ENCODE assay signal across 18 cellular contexts in genomic region chr15:82228750-82229149, GRCh38. TPM values are rescaled to one million over a fixed set of nuclear protein-coding genes. Genes with fewer than 3 reads are reported as not detected.
DNase-seq lines count a peak whose midpoint lies in the region; ATAC-seq and TF ChIP-seq lines count a peak whose summit lies in the region.
"Had no signal": no experiment of that assay in that cellular context is flagged by ENCODE, and none has a peak within 500 bp of the region (broad histone marks: within the 10 kb centered on the region; RNA-seq: fewer than 3 reads in every experiment).

No MANE protein-coding gene starts in this region.

- H3K4me3 Mint-ChIP-seq in activated T-cell treated with anti-CD3 and anti-CD28 coated beads, Interleukin-2, amount 50 U/mL, for 72 hours, result no peak overlapping the region
- H3K4me3 Mint-ChIP-seq in WTC11, result no peak overlapping the region
- H3K4me3 Mint-ChIP-seq: CD4-positive, CD25-positive, alpha-beta regulatory T cell had no signal

- ATAC-seq in activated T-cell treated with anti-CD3 and anti-CD28 coated beads, Interleukin-2, amount 50 U/mL, for 72 hours (replicated peaks in 1 of 2), result no peak
- ATAC-seq in WTC11, result no peak
- ATAC-seq: GM12878 had no signal

- peaks cover 7 to 23% of the 10 kb centered on the region in 2 donors for H3K36me3 Mint-ChIP-seq in activated T-cell treated with anti-CD3 and anti-CD28 coated beads, Interleukin-2, amount 50 U/mL, for 72 hours (ENCODE audit: insufficient read depth in 2 of 2)
- H3K36me3 Mint-ChIP-seq in WTC11, result peaks cover 13% of the 10 kb centered on the region

- no peak for TF ChIP-seq CTCF in WTC11 (IDR thresholded peaks at IDR 0.05)

- no peaks in the 10 kb centered on the region for H3K27me3 Mint-ChIP-seq in activated T-cell treated with anti-CD3 and anti-CD28 coated beads, Interleukin-2, amount 50 U/mL, for 72 hours (ENCODE audit: low read depth)
- no peaks in the 10 kb centered on the region for H3K27me3 Mint-ChIP-seq in WTC11 (ENCODE audit: low read depth)
- H3K27me3 Mint-ChIP-seq: CD4-positive, CD25-positive, alpha-beta regulatory T cell had no signal

- POLR2A ChIA-PET in WTC11 (lab: Charles Lee), result no interaction called here

- CTCF ChIA-PET in WTC11 (lab: Charles Lee), result no interaction called here

- no peak for DNase-seq in activated T-cell treated with anti-CD3 and anti-CD28 coated beads, Interleukin-2, amount 50 U/mL, for 72 hours
- DNase-seq in activated T-cell treated with anti-CD3 and anti-CD28 coated beads, Interleukin-2, amount 50 U/mL, for 48 hours, result no peak
- DNase-seq in RPMI7951 (ENCODE audit: low read depth) (peak; percentile 3), dedifferentiated amniotic fluid mesenchymal stem cell (ENCODE audit: extremely low spot score) (peak; percentile 27), KG1 (lab: John Stamatoyannopoulos, UW) (no peak), WTC11 (ENCODE audit: low spot score) (no peak), RKO (ENCODE audit: low spot score) (no peak), NCI-H82 treated with DMSO at 0.1 percent for 48 hours (lab: John Stamatoyannopoulos, UW; ENCODE audit: unreplicated experiment) (no peak)
- DNase-seq: BE2C; Caco-2; CD4-positive, CD25-positive, alpha-beta regulatory T cell; MV-4-11; NCI-H187; NCI-H2227 treated with DMSO at 0.1 percent for 48 hours; NCI-H510A treated with DMSO at 0.1 percent for 48 hours; NCI-H774; OCI-M1 had no signal

- no peaks in the 10 kb centered on the region for H3K9me3 Mint-ChIP-seq in activated T-cell treated with anti-CD3 and anti-CD28 coated beads, Interleukin-2, amount 50 U/mL, for 72 hours
- no peaks in the 10 kb centered on the region for H3K9me3 Mint-ChIP-seq in WTC11
- H3K9me3 Mint-ChIP-seq: CD4-positive, CD25-positive, alpha-beta regulatory T cell had no signal

- H3K4me1 Mint-ChIP-seq in activated T-cell treated with anti-CD3 and anti-CD28 coated beads, Interleukin-2, amount 50 U/mL, for 72 hours (ENCODE audit: low read depth), result peaks cover 6% of the 10 kb centered on the region
- no peaks in the 10 kb centered on the region for H3K4me1 Mint-ChIP-seq in WTC11

- peak overlapping the region; percentile 56 for H3K27ac Mint-ChIP-seq in activated T-cell treated with anti-CD3 and anti-CD28 coated beads, Interleukin-2, amount 50 U/mL, for 72 hours
- no peak overlapping the region for H3K27ac Mint-ChIP-seq in WTC11

TF ChIP-seq in WTC11, 78 proteins besides CTCF, POLR2A, EP300 and RAD21 (continues in another document):
- no peak for TF ChIP-seq ZNF425 (CRISPR knock-in tag; conservative IDR thresholded peaks at IDR 0.05)
- TF ChIP-seq JAZF1 (CRISPR knock-in tag; IDR thresholded peaks at IDR 0.05), result no peak
- TF ChIP-seq ZNF263 (CRISPR knock-in tag; IDR thresholded peaks at IDR 0.05; ENCODE audit: low read depth), result no peak
- TF ChIP-seq ZNF317 (CRISPR knock-in tag; IDR thresholded peaks at IDR 0.05; ENCODE audit: borderline replicate concordance, low read depth), result no peak
- no peak for TF ChIP-seq ZNF532 (CRISPR knock-in tag; IDR thresholded peaks at IDR 0.05; ENCODE audit: borderline replicate concordance)
- TF ChIP-seq ZNF671 (CRISPR knock-in tag; IDR thresholded peaks at IDR 0.05), result no peak
- no peak for TF ChIP-seq PREB (CRISPR knock-in tag; IDR thresholded peaks at IDR 0.05; ENCODE audit: borderline replicate concordance)
- no peak for TF ChIP-seq ATF1 (CRISPR knock-in tag; IDR thresholded peaks at IDR 0.05)
- TF ChIP-seq SMAD3 (CRISPR knock-in tag; IDR thresholded peaks at IDR 0.05; ENCODE audit: borderline replicate concordance), result no peak
- TF ChIP-seq GTF2I (CRISPR knock-in tag; conservative IDR thresholded peaks at IDR 0.05), result no peak
- TF ChIP-seq CDX4 (CRISPR knock-in tag; IDR thresholded peaks at IDR 0.05; ENCODE audit: borderline replicate concordance), result no peak
- TF ChIP-seq PRRX2 (CRISPR knock-in tag; IDR thresholded peaks at IDR 0.05), result no peak
- TF ChIP-seq ZNF396 (CRISPR knock-in tag; IDR thresholded peaks at IDR 0.05; ENCODE audit: borderline replicate concordance), result no peak
- TF ChIP-seq CREM (CRISPR knock-in tag; IDR thresholded peaks at IDR 0.05), result no peak
- TF ChIP-seq ERG (CRISPR knock-in tag; IDR thresholded peaks at IDR 0.05), result no peak
- no peak for TF ChIP-seq TCF7 (CRISPR knock-in tag; IDR thresholded peaks at IDR 0.05; ENCODE audit: low read depth)
- TF ChIP-seq ZNF121 (CRISPR knock-in tag; IDR thresholded peaks at IDR 0.05), result no peak

RNA-seq across cellular contexts. Expression of gene EFL1, which starts 33.8 kb away (rescaled TPM):
- 10 to 100 TPM; 26.7 to 26.9 TPM for total RNA-seq in activated T-cell treated with anti-CD3 and anti-CD28 coated beads, Interleukin-2, amount 50 U/mL, for 72 hours
- total RNA-seq in RPMI7951 (2014; rRNA removed; shearing (Covaris generic)), result 27.2 and 34.4 TPM in 2 replicates
- total RNA-seq in WTC11 (2021), result 25.4 to 27.5 TPM (median 25.4 TPM) in 3 replicates

RNA-seq across cellular contexts. Expression of gene SAXO2, which starts 33.9 kb away (rescaled TPM):
- 1 to 10 TPM; 1.1 to 1.2 TPM for total RNA-seq in activated T-cell treated with anti-CD3 and anti-CD28 coated beads, Interleukin-2, amount 50 U/mL, for 72 hours
- total RNA-seq in RPMI7951 (2014; rRNA removed; shearing (Covaris generic)), result under 0.01 TPM in 1 of 2 replicates, not detected in the other
- 1.9 to 3.8 TPM (median 2.7 TPM) in 3 replicates for total RNA-seq in WTC11 (2021)
- total RNA-seq: CD4-positive, CD25-positive, alpha-beta regulatory T cell had no signal

Comparison
In these comparisons a context has a peak if more than half of its experiments do, and no peak if none do; other contexts are left out.
1. DNase-seq: peak in RPMI7951 (single experiment) and dedifferentiated amniotic fluid mesenchymal stem cell (single experiment); none in activated T-cell treated with anti-CD3 and anti-CD28 coated beads, Interleukin-2, amount 50 U/mL, for 72 hours (0 of 2), activated T-cell treated with anti-CD3 and anti-CD28 coated beads, Interleukin-2, amount 50 U/mL, for 48 hours (0 of 2), KG1 (single experiment), WTC11 (single experiment), RKO (single experiment) and NCI-H82 treated with DMSO at 0.1 percent for 48 hours (single experiment).